ENCODE assay signal across 24 cellular contexts in the genomic region with DNA sequence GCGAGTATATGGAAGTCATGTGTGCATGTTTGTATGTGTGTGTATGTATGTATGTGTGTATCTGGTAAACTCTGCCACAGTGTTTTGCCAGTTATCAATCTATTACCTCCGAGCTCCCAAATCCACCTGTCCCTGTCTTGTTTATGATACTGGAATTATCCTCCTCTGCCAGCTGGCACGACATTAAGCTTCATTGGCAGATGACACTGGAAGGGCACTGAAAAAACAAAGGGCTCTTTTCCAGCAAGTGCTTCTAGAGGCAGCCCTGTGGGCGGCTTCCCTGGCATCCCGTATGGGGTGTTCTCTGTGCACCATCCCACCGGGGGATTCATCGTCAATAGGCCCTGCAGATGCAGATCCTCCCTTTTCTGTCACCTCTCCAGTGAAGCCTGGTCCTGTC.
"Had no signal": no experiment of that assay in that cellular context is flagged by ENCODE, and none has a peak within 500 bp of the region (broad histone marks: within the 10 kb centered on the region; RNA-seq: fewer than 3 reads in every experiment).

No MANE protein-coding gene starts in this region.

- H3K27me3 ChIP-seq: cardiac muscle cell, testis, upper lobe of left lung had no signal

- H3K36me3 ChIP-seq: cardiac muscle cell, lower lobe of right lung, pancreas, upper lobe of left lung, WERI-Rb-1 had no signal

- H3K27ac Mint-ChIP-seq: activated CD4-positive, alpha-beta memory T cell treated with anti-CD3 and anti-CD28 coated beads, Interleukin-2, amount 10 ng/mL, durations not matched to agents 7 days and 5 days; activated CD4-positive, alpha-beta T cell treated with anti-CD3 and anti-CD28 coated beads for 36 hours; activated CD8-positive, alpha-beta memory T cell treated with anti-CD3 and anti-CD28 coated beads, Interleukin-2, amount 10 ng/mL, durations not matched to agents 7 days and 5 days; activated naive CD8-positive, alpha-beta T cell treated with anti-CD3 and anti-CD28 coated beads, Interleukin-2, amount 10 ng/mL, durations not matched to agents 7 days and 5 days; activated T-helper 2 cell treated with anti-CD3 and anti-CD28 coated beads, Interferon-gamma antibody, Interleukin-2, Interleukin-4, amounts not matched to agents 10 μg/mL and 5 μg/mL and 100 μg/mL, durations not matched to agents 14 hours and 24 hours and 36 hours; endodermal cell; natural killer cell; stimulated activated memory B cell treated with anti-CD40 and anti-IgM and Interleukin-4, amounts not matched to agents 10 μg/mL and 1 μg/mL and 100 μg/mL, for 72 hours had no signal

- H3K4me1 Mint-ChIP-seq: activated CD4-positive, alpha-beta memory T cell treated with anti-CD3 and anti-CD28 coated beads, Interleukin-2, amount 10 ng/mL, durations not matched to agents 7 days and 5 days; activated CD4-positive, alpha-beta T cell treated with anti-CD3 and anti-CD28 coated beads for 36 hours; activated CD8-positive, alpha-beta memory T cell treated with anti-CD3 and anti-CD28 coated beads, Interleukin-2, amount 10 ng/mL, durations not matched to agents 7 days and 5 days; activated naive CD8-positive, alpha-beta T cell treated with anti-CD3 and anti-CD28 coated beads, Interleukin-2, amount 10 ng/mL, durations not matched to agents 7 days and 5 days; natural killer cell; stimulated activated memory B cell treated with anti-CD40 and anti-IgM and Interleukin-4, amounts not matched to agents 10 μg/mL and 1 μg/mL and 100 μg/mL, for 72 hours had no signal

- H3K27ac ChIP-seq: cardiac muscle cell, dorsolateral prefrontal cortex, epithelial cell of prostate, foreskin keratinocyte, lower lobe of right lung, pancreas, testis, upper lobe of left lung, WERI-Rb-1 had no signal

- H3K9me3 ChIP-seq: lower lobe of right lung, pancreas, testis, upper lobe of left lung had no signal

- DNase-seq: activated CD4-positive, alpha-beta memory T cell treated with anti-CD3 and anti-CD28 coated beads, Interleukin-2, amount 10 ng/mL, durations not matched to agents 7 days and 5 days; activated CD4-positive, alpha-beta T cell treated with anti-CD3 and anti-CD28 coated beads for 36 hours; activated CD8-positive, alpha-beta memory T cell treated with anti-CD3 and anti-CD28 coated beads, Interleukin-2, amount 10 ng/mL, durations not matched to agents 7 days and 5 days; activated naive CD4-positive, alpha-beta T cell treated with Interleukin-2 at 50 U/mL for 16 hours; activated naive CD8-positive, alpha-beta T cell treated with anti-CD3 and anti-CD28 coated beads, Interleukin-2, amount 10 ng/mL, durations not matched to agents 7 days and 5 days; amygdala; dorsolateral prefrontal cortex; endodermal cell; foreskin keratinocyte; glutamatergic neuron; hippocampal formation; islet precursor cell; left colon; lower lobe of right lung; natural killer cell; pancreas; stimulated activated CD4-positive, alpha-beta T cell treated with anti-CD3 and anti-CD28 coated beads, Interleukin-4, amount 100 ng/mL, for 4 hours; testis; upper lobe of left lung; WERI-Rb-1 had no signal

- H3K27me3 Mint-ChIP-seq: stimulated activated memory B cell treated with anti-CD40 and anti-IgM and Interleukin-4, amounts not matched to agents 10 μg/mL and 1 μg/mL and 100 μg/mL, for 72 hours had no signal

- H3K9me3 Mint-ChIP-seq: activated CD4-positive, alpha-beta memory T cell treated with anti-CD3 and anti-CD28 coated beads, Interleukin-2, amount 10 ng/mL, durations not matched to agents 7 days and 5 days; activated naive CD8-positive, alpha-beta T cell treated with anti-CD3 and anti-CD28 coated beads, Interleukin-2, amount 10 ng/mL, durations not matched to agents 7 days and 5 days; activated T-helper 2 cell treated with anti-CD3 and anti-CD28 coated beads, Interferon-gamma antibody, Interleukin-2, Interleukin-4, amounts not matched to agents 10 μg/mL and 5 μg/mL and 100 μg/mL, durations not matched to agents 14 hours and 24 hours and 36 hours; endodermal cell; natural killer cell; stimulated activated memory B cell treated with anti-CD40 and anti-IgM and Interleukin-4, amounts not matched to agents 10 μg/mL and 1 μg/mL and 100 μg/mL, for 72 hours had no signal

- H3K4me1 ChIP-seq: foreskin keratinocyte, lower lobe of right lung, pancreas, testis, upper lobe of left lung had no signal

- H3K4me3 Mint-ChIP-seq: activated CD4-positive, alpha-beta memory T cell treated with anti-CD3 and anti-CD28 coated beads, Interleukin-2, amount 10 ng/mL, durations not matched to agents 7 days and 5 days; activated CD4-positive, alpha-beta T cell treated with anti-CD3 and anti-CD28 coated beads for 36 hours; activated CD8-positive, alpha-beta memory T cell treated with anti-CD3 and anti-CD28 coated beads, Interleukin-2, amount 10 ng/mL, durations not matched to agents 7 days and 5 days; activated naive CD8-positive, alpha-beta T cell treated with anti-CD3 and anti-CD28 coated beads, Interleukin-2, amount 10 ng/mL, durations not matched to agents 7 days and 5 days; endodermal cell; natural killer cell; stimulated activated memory B cell treated with anti-CD40 and anti-IgM and Interleukin-4, amounts not matched to agents 10 μg/mL and 1 μg/mL and 100 μg/mL, for 72 hours had no signal

- H3K36me3 Mint-ChIP-seq: activated CD8-positive, alpha-beta memory T cell treated with anti-CD3 and anti-CD28 coated beads, Interleukin-2, amount 10 ng/mL, durations not matched to agents 7 days and 5 days; activated naive CD8-positive, alpha-beta T cell treated with anti-CD3 and anti-CD28 coated beads, Interleukin-2, amount 10 ng/mL, durations not matched to agents 7 days and 5 days; natural killer cell; stimulated activated memory B cell treated with anti-CD40 and anti-IgM and Interleukin-4, amounts not matched to agents 10 μg/mL and 1 μg/mL and 100 μg/mL, for 72 hours had no signal

- H3K4me3 ChIP-seq: cardiac muscle cell, dorsolateral prefrontal cortex, lower lobe of right lung, pancreas, testis, upper lobe of left lung had no signal
